In the genomic region with DNA sequence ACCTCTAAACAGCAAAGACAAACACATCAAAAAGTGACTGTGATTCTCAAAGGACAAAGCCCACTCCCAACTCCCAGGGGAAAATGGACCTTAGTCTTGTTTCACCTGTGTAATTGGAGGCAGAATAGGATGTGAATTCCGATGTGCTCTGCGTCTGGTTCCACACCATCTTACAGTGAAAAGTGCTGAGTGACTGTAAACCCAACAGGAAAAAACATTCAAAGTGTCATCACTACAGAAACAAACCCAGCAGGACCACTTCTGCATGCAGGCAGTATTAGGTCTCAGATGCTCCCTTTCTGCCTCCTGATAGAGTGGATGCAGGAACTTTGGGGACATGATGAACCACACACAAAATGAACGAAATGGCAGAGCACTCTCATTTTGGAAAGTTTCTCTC, we compare ENCODE assay signal across 1 cellular context.
TF ChIP-seq lines count a peak whose summit lies in the region.

No MANE protein-coding gene starts in this region.

TF ChIP-seq in WTC11, 78 proteins besides CTCF, POLR2A, EP300 and RAD21 (continued from another document):
- TF ChIP-seq, protein P1, sequence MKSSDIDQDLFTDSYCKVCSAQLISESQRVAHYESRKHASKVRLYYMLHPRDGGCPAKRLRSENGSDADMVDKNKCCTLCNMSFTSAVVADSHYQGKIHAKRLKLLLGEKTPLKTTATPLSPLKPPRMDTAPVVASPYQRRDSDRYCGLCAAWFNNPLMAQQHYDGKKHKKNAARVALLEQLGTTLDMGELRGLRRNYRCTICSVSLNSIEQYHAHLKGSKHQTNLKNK (CRISPR knock-in tag; IDR thresholded peaks at IDR 0.05): no peak
- TF ChIP-seq, protein P2, sequence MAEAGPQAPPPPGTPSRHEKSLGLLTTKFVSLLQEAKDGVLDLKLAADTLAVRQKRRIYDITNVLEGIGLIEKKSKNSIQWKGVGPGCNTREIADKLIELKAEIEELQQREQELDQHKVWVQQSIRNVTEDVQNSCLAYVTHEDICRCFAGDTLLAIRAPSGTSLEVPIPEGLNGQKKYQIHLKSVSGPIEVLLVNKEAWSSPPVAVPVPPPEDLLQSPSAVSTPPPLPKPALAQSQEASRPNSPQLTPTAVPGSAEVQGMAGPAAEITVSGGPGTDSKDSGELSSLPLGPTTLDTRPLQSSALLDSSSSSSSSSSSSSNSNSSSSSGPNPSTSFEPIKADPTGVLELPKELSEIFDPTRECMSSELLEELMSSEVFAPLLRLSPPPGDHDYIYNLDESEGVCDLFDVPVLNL (CRISPR knock-in tag; IDR thresholded peaks at IDR 0.05; ENCODE audit: borderline replicate concordance, low read depth): no peak
- TF ChIP-seq, protein P3, sequence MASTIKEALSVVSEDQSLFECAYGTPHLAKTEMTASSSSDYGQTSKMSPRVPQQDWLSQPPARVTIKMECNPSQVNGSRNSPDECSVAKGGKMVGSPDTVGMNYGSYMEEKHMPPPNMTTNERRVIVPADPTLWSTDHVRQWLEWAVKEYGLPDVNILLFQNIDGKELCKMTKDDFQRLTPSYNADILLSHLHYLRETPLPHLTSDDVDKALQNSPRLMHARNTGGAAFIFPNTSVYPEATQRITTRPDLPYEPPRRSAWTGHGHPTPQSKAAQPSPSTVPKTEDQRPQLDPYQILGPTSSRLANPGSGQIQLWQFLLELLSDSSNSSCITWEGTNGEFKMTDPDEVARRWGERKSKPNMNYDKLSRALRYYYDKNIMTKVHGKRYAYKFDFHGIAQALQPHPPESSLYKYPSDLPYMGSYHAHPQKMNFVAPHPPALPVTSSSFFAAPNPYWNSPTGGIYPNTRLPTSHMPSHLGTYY (CRISPR knock-in tag; IDR thresholded peaks at IDR 0.05): no peak
- TF ChIP-seq NFYB (CRISPR knock-in tag; conservative IDR thresholded peaks at IDR 0.05; ENCODE audit: low read depth) (no peak), GRHL2 (CRISPR knock-in tag; IDR thresholded peaks at IDR 0.05; ENCODE audit: insufficient replicate concordance, severe bottlenecking) (no peak), SP1 (CRISPR knock-in tag; conservative IDR thresholded peaks at IDR 0.05) (no peak), FOXK1 (CRISPR knock-in tag; IDR thresholded peaks at IDR 0.05) (no peak), SMAD3 (CRISPR knock-in tag; IDR thresholded peaks at IDR 0.05; ENCODE audit: borderline replicate concordance) (no peak), ZBTB21 (CRISPR knock-in tag; IDR thresholded peaks at IDR 0.05; ENCODE audit: borderline replicate concordance) (no peak)
